15 cellular contexts compared by ENCODE assay signal in genomic region chr13:27354379-27354778, GRCh38.
DNase-seq lines count a peak whose midpoint lies in the region; ATAC-seq and TF ChIP-seq lines count a peak whose summit lies in the region.
"Had no signal": no experiment of that assay in that cellular context is flagged by ENCODE, and none has a peak within 500 bp of the region (broad histone marks: within the 10 kb centered on the region; RNA-seq: fewer than 3 reads in every experiment).

No MANE protein-coding gene starts in this region.

- H3K27me3 ChIP-seq in left ventricle myocardium inferior (ENCODE audit: low read depth) (peaks cover 15% of the 10 kb centered on the region), adipocyte (replicated peaks; ENCODE audit: control insufficient read depth, insufficient read depth, low read length) (peaks cover 3% of the 10 kb centered on the region), foreskin keratinocyte (peaks cover 23% of the 10 kb centered on the region), upper lobe of right lung (no peaks in the 10 kb centered on the region)

- H3K4me3 ChIP-seq in left ventricle myocardium inferior (no peak overlapping the region), adipocyte (ENCODE audit: low read length) (no peak overlapping the region), upper lobe of right lung (no peak overlapping the region)
- H3K4me3 ChIP-seq: A549 had no signal

- H3K27ac ChIP-seq in left ventricle myocardium inferior (replicated peaks) (no peak overlapping the region), foreskin keratinocyte (no peak overlapping the region), upper lobe of right lung (no peak overlapping the region)
- H3K27ac ChIP-seq: A549 had no signal

- TF ChIP-seq CTCF in left ventricle myocardium inferior (IDR thresholded peaks at IDR 0.05; ENCODE audit: borderline replicate concordance), result peak; percentile 34
- peak; percentile 15 for TF ChIP-seq CTCF in foreskin keratinocyte (conservative IDR thresholded peaks at IDR 0.05)
- peak; percentile 7 for TF ChIP-seq CTCF in upper lobe of right lung (IDR thresholded peaks at IDR 0.05)

- intact Hi-C loops in left ventricle myocardium inferior (cut with micrococcal nuclease) (no loop called here), Right ventricle myocardium inferior (cut with DNase I) (no loop called here), upper lobe of right lung (cut with DNase I) (no loop called here)

- ATAC-seq in Right ventricle myocardium inferior (no peak), foreskin keratinocyte (no peak), upper lobe of right lung (no peak), GM21825 (IDR thresholded peaks at IDR 0.05; ENCODE audit: unreplicated experiment) (no peak)

- H3K9me3 ChIP-seq in left ventricle myocardium inferior (replicated peaks) (no peaks in the 10 kb centered on the region), adipocyte (ENCODE audit: control insufficient read depth, low read length) (no peaks in the 10 kb centered on the region), upper lobe of right lung (no peaks in the 10 kb centered on the region)
- H3K9me3 ChIP-seq: A549 had no signal

- no peak for DNase-seq in left ventricle myocardium inferior
- no peak for DNase-seq in Right ventricle myocardium inferior (ENCODE audit: missing footprints)
- DNase-seq in adipocyte (ENCODE audit: low read depth), result peak; percentile 45
- no peak for DNase-seq in foreskin keratinocyte
- no peak for DNase-seq in upper lobe of right lung
- DNase-seq in OCI-M2 (lab: John Stamatoyannopoulos, UW; ENCODE audit: unreplicated experiment), result no peak
- no peak for DNase-seq in DMS79 treated with DMSO at 0.1 percent for 48 hours (lab: John Stamatoyannopoulos, UW)
- DNase-seq: activated CD8-positive, alpha-beta memory T cell treated with anti-CD3 and anti-CD28 coated beads, Interleukin-2, amount 50 U/mL, for 48 hours; activated naive CD4-positive, alpha-beta T cell treated with anti-CD3 and anti-CD28 coated beads, Interleukin-2, amount 10 ng/mL, durations not matched to agents 7 days and 5 days; KBM-7; NCI-H1436 treated with DMSO at 0.1 percent for 48 hours; RPMI8226; stimulated activated CD4-positive, alpha-beta T cell treated with anti-CD3 and anti-CD28 coated beads, Interleukin-4, amount 100 ng/mL, for 1 hour had no signal

- no peaks in the 10 kb centered on the region for H3K36me3 ChIP-seq in left ventricle myocardium inferior
- no peaks in the 10 kb centered on the region for H3K36me3 ChIP-seq in adipocyte (ENCODE audit: control insufficient read depth, insufficient read depth, low read length, severe bottlenecking)
- no peaks in the 10 kb centered on the region for H3K36me3 ChIP-seq in upper lobe of right lung

- no peak overlapping the region for H3K9ac ChIP-seq in adipocyte (ENCODE audit: low read length)

- H3K4me1 ChIP-seq in left ventricle myocardium inferior (peaks cover 13% of the 10 kb centered on the region), adipocyte (ENCODE audit: control insufficient read depth, insufficient read depth, low read length) (peaks cover 8% of the 10 kb centered on the region), foreskin keratinocyte (no peaks in the 10 kb centered on the region), upper lobe of right lung (no peaks in the 10 kb centered on the region)
- H3K4me1 ChIP-seq: A549 had no signal
